Comparison of ENCODE assay signal across 18 cellular contexts in the genomic region with DNA sequence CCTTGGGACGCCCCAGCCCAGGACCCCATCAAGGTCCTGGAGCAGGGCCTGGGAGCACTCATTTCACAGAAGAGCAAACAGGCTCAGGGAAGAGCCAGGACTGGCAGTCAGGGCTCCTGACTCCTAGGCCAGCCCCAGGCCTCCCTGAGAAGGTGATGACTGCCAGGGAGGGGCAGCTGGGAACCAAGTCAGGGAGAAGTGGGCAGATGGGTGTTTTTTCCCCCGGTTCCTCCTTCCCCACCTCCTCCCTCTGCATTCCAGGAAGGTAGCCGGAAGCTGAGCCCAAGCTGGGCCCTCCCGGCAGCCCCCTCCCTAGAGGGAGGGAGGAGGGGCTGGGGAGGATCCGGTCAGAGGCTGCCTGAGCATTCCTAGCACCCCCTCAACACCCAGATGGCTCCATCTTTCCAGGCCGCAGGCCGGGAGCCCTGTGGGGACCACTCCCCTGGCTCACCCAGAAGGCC. TPM values are rescaled to one million over a fixed set of nuclear protein-coding genes. Genes with fewer than 3 reads are reported as not detected.
DNase-seq lines count a peak whose midpoint lies in the region; ATAC-seq, FAIRE-seq and TF ChIP-seq lines count a peak whose summit lies in the region.
"Had no signal": no experiment of that assay in that cellular context is flagged by ENCODE, and none has a peak within 500 bp of the region (broad histone marks: within the 10 kb centered on the region; RNA-seq: fewer than 3 reads in every experiment).

No MANE protein-coding gene starts in this region.

- H3K4me1 ChIP-seq in HCT116 (ENCODE audit: control insufficient read depth in 1 of 2, insufficient read depth in 2 of 2, low read length in 2 of 2), result peaks cover 10 to 20% of the 10 kb centered on the region in 2 experiments
- peaks cover 0 to 66% of the 10 kb centered on the region in 2 experiments; a peak in 2 of 5 replicates for H3K4me1 ChIP-seq in K562 (replicated peaks in 1 of 2; ENCODE audit: control insufficient read depth in 2 of 2, insufficient read depth in 2 of 2, low read length in 2 of 2)
- H3K4me1 ChIP-seq in effector memory CD4-positive, alpha-beta T cell (ENCODE audit: control insufficient read depth, insufficient read depth, low read length, poor library complexity, severe bottlenecking), result peaks cover 15% of the 10 kb centered on the region
- H3K4me1 ChIP-seq: colonic mucosa had no signal

- H3K27ac ChIP-seq in 22Rv1 (peak overlapping the region; percentile 17; the same call in 1 of the 2 replicates), HCT116 (ENCODE audit: low read depth, low read length) (peak overlapping the region; percentile 53; the same call in 1 of the 2 replicates), K562 (ENCODE audit: extremely low read depth, low read depth, low read length) (no peak overlapping the region)
- no peak overlapping the region for H3K27ac ChIP-seq in effector memory CD4-positive, alpha-beta T cell (ENCODE audit: insufficient read depth, low read length, poor library complexity, severe bottlenecking)
- H3K27ac ChIP-seq: colonic mucosa, transverse colon had no signal

- H3K27me3 Mint-ChIP-seq in mesothelial cell of epicardium (ENCODE audit: low read depth), result no peaks in the 10 kb centered on the region

- POLR2A ChIA-PET in HCT116 (lab: Charles Lee) (interaction anchor here (1.0 kb wide), 1 partner anchor 20 kb away, joined by 3 read pairs; no protein-coding TSS in a partner anchor), K562 (lab: Yijun Ruan, JAX) (interaction anchor here (0.9 kb wide), 2 partner anchors 13 to 33 kb away, joined by 3 to 4 read pairs; no protein-coding TSS in a partner anchor)

- TF ChIP-seq RAD21 in HCT116 (IDR thresholded peaks at IDR 0.05; ENCODE audit: low read depth) (no peak), K562 (CRISPR knock-in tag; conservative IDR thresholded peaks at IDR 0.05 in 1 of 2, IDR thresholded peaks at IDR 0.05 in 1 of 2) (no peak)

- H2AFZ ChIP-seq in HCT116 (ENCODE audit: low read depth, low read length, poor library complexity, severe bottlenecking) (no peak overlapping the region), K562 (ENCODE audit: low read depth, low read length) (no peak overlapping the region)

- H3K4me2 ChIP-seq in HCT116 (ENCODE audit: low read length) (peak overlapping the region; percentile 33), K562 (ENCODE audit: insufficient read depth, low read length) (no peak overlapping the region)

- FAIRE-seq in K562 (lab: Jason Lieb, UNC), result no peak
- FAIRE-seq: D721Med had no signal

- no peak overlapping the region for H3K4me3 Mint-ChIP-seq in mesothelial cell of epicardium
- H3K4me3 Mint-ChIP-seq: activated T-cell treated with anti-CD3 and anti-CD28 coated beads, Interleukin-2, amount 50 U/mL, for 4 hours; naive thymus-derived CD4-positive, alpha-beta T cell had no signal

- H3K27me3 ChIP-seq in HCT116 (ENCODE audit: insufficient read depth, low read length), result no peaks in the 10 kb centered on the region
- no peaks in the 10 kb centered on the region for H3K27me3 ChIP-seq in K562 (ENCODE audit: control insufficient read depth in 2 of 2, insufficient read depth in 2 of 2, low read length in 2 of 2)
- no peaks in the 10 kb centered on the region for H3K27me3 ChIP-seq in effector memory CD4-positive, alpha-beta T cell (replicated peaks; ENCODE audit: control insufficient read depth, insufficient read depth, low read length, poor library complexity, severe bottlenecking)
- H3K27me3 ChIP-seq: colonic mucosa, transverse colon had no signal

- H3K79me2 ChIP-seq in HCT116 (ENCODE audit: insufficient read depth, low read length) (no peaks in the 10 kb centered on the region), K562 (ENCODE audit: control insufficient read depth, insufficient read depth, low read length) (no peaks in the 10 kb centered on the region)

- DNase-seq in HCT116 (ENCODE audit: low read depth, low spot score) (no peak), K562 (ENCODE audit: extremely low read depth in 1 of 4, low spot score in 3 of 4) (no peak), mesothelial cell of epicardium (ENCODE audit: low spot score in 2 of 2, unreplicated experiment in 2 of 2) (peak in 1 of 2 experiments; percentile 67), DMS 273 (lab: John Stamatoyannopoulos, UW; ENCODE audit: unreplicated experiment) (no peak), cerebellar nuclear complex (lab: John Stamatoyannopoulos, UW) (no peak)
- DNase-seq in effector CD8-positive, alpha-beta T cell (lab: John Stamatoyannopoulos, UW), result no peak
- DNase-seq in effector memory CD4-positive, alpha-beta T cell, result no peak
- DNase-seq: activated CD4-positive, alpha-beta T cell treated with anti-CD3 and anti-CD28 coated beads for 4 hours; activated T-cell treated with anti-CD3 and anti-CD28 coated beads, Interleukin-2, amount 50 U/mL, for 4 hours; head of caudate nucleus; naive thymus-derived CD4-positive, alpha-beta T cell; NCI-H1930; NCI-H748 treated with DMSO at 0.1 percent for 48 hours; stimulated activated CD4-positive, alpha-beta T cell treated with anti-CD3 and anti-CD28 coated beads, Interleukin-1b, Interleukin-23, amount 100 ng/mL, for 48 hours had no signal

- H3K4me3 ChIP-seq in HCT116 (replicated peaks in 1 of 2; ENCODE audit: low read depth in 1 of 2, low read length in 2 of 2) (no peak overlapping the region), K562 (no peak overlapping the region)
- no peak overlapping the region for H3K4me3 ChIP-seq in effector memory CD4-positive, alpha-beta T cell (ENCODE audit: insufficient read depth, low read depth, low read length, poor library complexity, severe bottlenecking)
- H3K4me3 ChIP-seq: colonic mucosa, transverse colon had no signal

- CTCF ChIA-PET in HCT116 (lab: Charles Lee) (interaction anchor here (1.0 to 1.1 kb wide), 2 partner anchors 25 to 336 kb away, joined by 3 to 8 read pairs; no protein-coding TSS in a partner anchor), K562 (lab: Yijun Ruan, JAX; ENCODE audit: low intra/inter-chr PET ratio) (no interaction called here)

- TF ChIP-seq CTCF in 22Rv1 (IDR thresholded peaks at IDR 0.05), result no peak
- no peak for TF ChIP-seq CTCF in HCT116 (IDR thresholded peaks at IDR 0.05 in 2 of 3, conservative IDR thresholded peaks at IDR 0.05 in 1 of 3; ENCODE audit: borderline replicate concordance in 1 of 3, insufficient read depth in 1 of 3, low read depth in 2 of 3, low read length in 2 of 3)
- no peak for TF ChIP-seq CTCF in K562 (IDR thresholded peaks at IDR 0.05 in 2 of 3, conservative IDR thresholded peaks at IDR 0.05 in 1 of 3; ENCODE audit: insufficient read depth in 2 of 3, low read depth in 1 of 3, low read length in 3 of 3)
- no peak for TF ChIP-seq CTCF in mesothelial cell of epicardium (IDR thresholded peaks at IDR 0.05; ENCODE audit: unreplicated experiment)

- TF ChIP-seq POLR2A in HCT116 (IDR thresholded peaks at IDR 0.05; ENCODE audit: borderline replicate concordance, extremely low read depth, insufficient read depth, insufficient read length) (no peak), K562 (conservative IDR thresholded peaks at IDR 0.05) (no peak)

- in situ Hi-C loops in K562 (cut with MboI), result no loop called here

- TF ChIP-seq EP300 in K562 (IDR thresholded peaks at IDR 0.05; ENCODE audit: low read length), result no peak

- intact Hi-C loops in HCT116 (cut with micrococcal nuclease), result no loop called here
- intact Hi-C loops in K562 (cut with micrococcal nuclease), result no loop called here

- no peaks in the 10 kb centered on the region for H3K9me2 ChIP-seq in HCT116 (ENCODE audit: insufficient read depth)

- WGBS in K562 (ENCODE audit: insufficient coverage, low coverage, missing lambda C conversion rate), result 67% methylated on average over 4 of the region's 7 CpGs

- no TSS peak for BruUV-seq in HCT116 (replicated peaks; lab: Mats Ljungman, UMichigan)
- BruUV-seq in K562 (replicated peaks; lab: Mats Ljungman, UMichigan), result no TSS peak

- H4K20me1 ChIP-seq in HCT116 (ENCODE audit: insufficient read depth) (no peaks in the 10 kb centered on the region), K562 (replicated peaks; ENCODE audit: control insufficient read depth, insufficient read depth, low read length) (no peaks in the 10 kb centered on the region)

- H3K9me1 ChIP-seq in K562 (ENCODE audit: control insufficient read depth, insufficient read depth, low read length), result no peaks in the 10 kb centered on the region

- RAD21 ChIA-PET in HCT116 (lab: Charles Lee; ENCODE audit: low non-redundant PET in 1 of 2, low total read pairs in 2 of 2, uncharacterized antibody in 2 of 2, unreplicated experiment in 2 of 2), result interaction anchor here in 1 of 2 experiments (1.3 kb wide), 1 partner anchor 24 kb away, joined by 8 read pairs; no protein-coding TSS in a partner anchor

- H3K36me3 Mint-ChIP-seq in mesothelial cell of epicardium, result peaks cover 11% of the 10 kb centered on the region
- H3K36me3 Mint-ChIP-seq: naive thymus-derived CD4-positive, alpha-beta T cell had no signal

- peak overlapping the region; percentile 99 for H3K27ac Mint-ChIP-seq in mesothelial cell of epicardium

- no peaks in the 10 kb centered on the region for H3K9me3 ChIP-seq in HCT116 (ENCODE audit: control insufficient read depth in 1 of 2, insufficient read depth in 1 of 2, low read depth in 1 of 2, low read length in 2 of 2)
- H3K9me3 ChIP-seq in K562 (replicated peaks; ENCODE audit: control insufficient read depth, insufficient read depth, low read depth, low read length), result no peaks in the 10 kb centered on the region
- H3K9me3 ChIP-seq in effector memory CD4-positive, alpha-beta T cell (ENCODE audit: control insufficient read depth, low read length), result no peaks in the 10 kb centered on the region
- H3K9me3 ChIP-seq: colonic mucosa, transverse colon had no signal

- H3K9me3 Mint-ChIP-seq in mesothelial cell of epicardium, result no peaks in the 10 kb centered on the region
- H3K9me3 Mint-ChIP-seq: activated T-cell treated with anti-CD3 and anti-CD28 coated beads, Interleukin-2, amount 50 U/mL, for 4 hours; naive thymus-derived CD4-positive, alpha-beta T cell had no signal

- H3K36me3 ChIP-seq in HCT116 (ENCODE audit: control insufficient read depth in 1 of 2, insufficient read depth in 2 of 2, low read length in 2 of 2), result no peaks in the 10 kb centered on the region
- peaks cover 2% of the 10 kb centered on the region; the same call in 1 of the 3 replicates for H3K36me3 ChIP-seq in K562 (ENCODE audit: control insufficient read depth, insufficient read depth, low read length)
- H3K36me3 ChIP-seq in effector memory CD4-positive, alpha-beta T cell (ENCODE audit: control insufficient read depth, insufficient read depth, low read length), result no peaks in the 10 kb centered on the region
- H3K36me3 ChIP-seq: colonic mucosa, transverse colon had no signal

- H3K9ac ChIP-seq in HCT116 (ENCODE audit: low read length) (no peak overlapping the region), K562 (ENCODE audit: insufficient read depth in 1 of 2, low read depth in 2 of 2, low read length in 2 of 2) (peak overlapping the region in 1 of 2 experiments; percentile 50; a peak in 1 of 4 replicates)

- no peak for ATAC-seq in HCT116
- ATAC-seq in K562, result no peak
- ATAC-seq: activated T-cell treated with anti-CD3 and anti-CD28 coated beads, Interleukin-2, amount 50 U/mL, for 4 hours; naive thymus-derived CD4-positive, alpha-beta T cell had no signal

- H3K4me1 Mint-ChIP-seq in mesothelial cell of epicardium, result peaks cover 77% of the 10 kb centered on the region

RNA-seq across cellular contexts. Expression of a gene that starts 19.6 kb away (rescaled TPM):
- 52.3 TPM for total RNA-seq in HCT116 (2021; ENCODE audit: unreplicated experiment)
- 49.0 and 50.1 TPM in 2 replicates for polyA plus RNA-seq in HCT116 (2012)
- total RNA-seq in K562 (2011; cell fraction: chromatin; rRNA removed; ENCODE audit: low replicate concordance), result 95.5 and 239 TPM in 2 replicates
- 109 and 132 TPM in 2 replicates for total RNA-seq in K562 (2011; cell fraction: nucleolus; rRNA removed)
- 92.2 and 107 TPM in 2 replicates for total RNA-seq in K562 (2011; cell fraction: nucleoplasm; rRNA removed)
- total RNA-seq in K562 (2014; rRNA removed), result 7.1 and 11.0 TPM in 2 replicates
- 2.6 and 3.3 TPM in 2 replicates for total RNA-seq in K562 (2014; rRNA removed; fragmentation: Illumina TruSeq; extraction: Trizol)
- 4.0 and 4.1 TPM in 2 replicates for total RNA-seq in K562 (2015; rRNA removed; fragmentation: Illumina TruSeq; extraction: Trizol)
- 21.4 and 25.8 TPM in 2 replicates for total RNA-seq in K562 (2021)
- 10.4 and 16.6 TPM in 2 replicates for polyA plus RNA-seq in K562 (2011; rRNA removed)
- polyA plus RNA-seq in K562 (2011; cell fraction: cytosol; rRNA removed), result 13.6 and 26.3 TPM in 2 replicates
- 104 and 152 TPM in 2 replicates for polyA plus RNA-seq in K562 (2011; cell fraction: nucleus; rRNA removed)
- 14.8 and 25.8 TPM in 2 replicates for polyA plus RNA-seq in K562 (2012)
- polyA plus RNA-seq in K562 (2014; fragmentation: Illumina TruSeq; extraction: Trizol), result 14.7 and 17.8 TPM in 2 replicates
- polyA plus RNA-seq in K562 (2014; fragmentation: Nextera tagmentation; extraction: Ambion mirVana), result 1 to 10 TPM; 2.3 TPM
- polyA plus RNA-seq in K562 (2014; rRNA removed), result 15.6 and 17.4 TPM in 2 replicates
- 6.8 and 8.5 TPM in 2 replicates for polyA minus RNA-seq in K562 (2011; rRNA and poly(A)+ RNA removed)
- polyA minus RNA-seq in K562 (2011; cell fraction: cytosol; rRNA and poly(A)+ RNA removed), result 22.7 and 23.9 TPM in 2 replicates
- 32.4 and 34.1 TPM in 2 replicates for polyA minus RNA-seq in K562 (2011; cell fraction: nucleus; rRNA and poly(A)+ RNA removed)
- total RNA-seq in mesothelial cell of epicardium, result 401 to 436 TPM (median 428 TPM) in 3 replicates

RNA-seq across cellular contexts. Expression of a gene that starts 20.4 kb away (rescaled TPM):
- total RNA-seq in HCT116 (2021; ENCODE audit: unreplicated experiment), result 160 TPM
- polyA plus RNA-seq in HCT116 (2012), result 403 and 404 TPM in 2 replicates
- total RNA-seq in K562 (2011; cell fraction: chromatin; rRNA removed; ENCODE audit: low replicate concordance), result 88.0 and 142 TPM in 2 replicates
- total RNA-seq in K562 (2011; cell fraction: nucleolus; rRNA removed), result 195 and 216 TPM in 2 replicates
- total RNA-seq in K562 (2011; cell fraction: nucleoplasm; rRNA removed), result 192 and 237 TPM in 2 replicates
- 97.2 and 153 TPM in 2 replicates for total RNA-seq in K562 (2014; rRNA removed)
- 227 and 239 TPM in 2 replicates for total RNA-seq in K562 (2014; rRNA removed; fragmentation: Illumina TruSeq; extraction: Trizol)
- 221 and 231 TPM in 2 replicates for total RNA-seq in K562 (2015; rRNA removed; fragmentation: Illumina TruSeq; extraction: Trizol)
- total RNA-seq in K562 (2021), result 168 and 200 TPM in 2 replicates
- polyA plus RNA-seq in K562 (2011; rRNA removed), result 630 and 713 TPM in 2 replicates
- 728 and 1,027 TPM in 2 replicates for polyA plus RNA-seq in K562 (2011; cell fraction: cytosol; rRNA removed)
- polyA plus RNA-seq in K562 (2011; cell fraction: nucleus; rRNA removed), result 254 and 417 TPM in 2 replicates
- polyA plus RNA-seq in K562 (2012), result 426 and 696 TPM in 2 replicates
- 213 and 256 TPM in 2 replicates for polyA plus RNA-seq in K562 (2014; fragmentation: Illumina TruSeq; extraction: Trizol)
- polyA plus RNA-seq in K562 (2014; fragmentation: Nextera tagmentation; extraction: Ambion mirVana), result 100 to 1,000 TPM; 794 to 856 TPM
- polyA plus RNA-seq in K562 (2014; rRNA removed), result 199 and 268 TPM in 2 replicates
- polyA minus RNA-seq in K562 (2011; rRNA and poly(A)+ RNA removed), result 155 and 167 TPM in 2 replicates
- polyA minus RNA-seq in K562 (2011; cell fraction: cytosol; rRNA and poly(A)+ RNA removed), result 111 and 157 TPM in 2 replicates
- polyA minus RNA-seq in K562 (2011; cell fraction: nucleus; rRNA and poly(A)+ RNA removed), result 46.0 and 84.9 TPM in 2 replicates
- total RNA-seq in mesothelial cell of epicardium, result 139 to 154 TPM (median 148 TPM) in 3 replicates

RNA-seq across cellular contexts. Expression of a gene that starts 20.7 kb away (rescaled TPM):
- total RNA-seq in HCT116 (2021; ENCODE audit: unreplicated experiment) (89.5 TPM), K562 (2014; rRNA removed) (156 and 172 TPM in 2 replicates), K562 (2014; rRNA removed; fragmentation: Illumina TruSeq; extraction: Trizol) (130 and 137 TPM in 2 replicates), K562 (2015; rRNA removed; fragmentation: Illumina TruSeq; extraction: Trizol) (150 and 154 TPM in 2 replicates), K562 (2021) (140 and 150 TPM in 2 replicates), mesothelial cell of epicardium (19.5 to 20.9 TPM (median 20.3 TPM) in 3 replicates)
- 53.8 and 55.2 TPM in 2 replicates for polyA plus RNA-seq in HCT116 (2012)
- total RNA-seq in K562 (2011; cell fraction: chromatin; rRNA removed; ENCODE audit: low replicate concordance), result 27.9 and 42.4 TPM in 2 replicates
- total RNA-seq in K562 (2011; cell fraction: nucleolus; rRNA removed), result 50.0 and 60.9 TPM in 2 replicates
- 37.0 and 43.3 TPM in 2 replicates for total RNA-seq in K562 (2011; cell fraction: nucleoplasm; rRNA removed)
- polyA plus RNA-seq in K562 (2011; rRNA removed) (91.3 and 124 TPM in 2 replicates), K562 (2014; fragmentation: Illumina TruSeq; extraction: Trizol) (138 and 146 TPM in 2 replicates), K562 (2014; fragmentation: Nextera tagmentation; extraction: Ambion mirVana) (10 to 100 TPM; 58.1 to 86.8 TPM), K562 (2014; rRNA removed) (132 and 136 TPM in 2 replicates)
- 83.9 and 106 TPM in 2 replicates for polyA plus RNA-seq in K562 (2011; cell fraction: cytosol; rRNA removed)
- 28.7 and 36.3 TPM in 2 replicates for polyA plus RNA-seq in K562 (2011; cell fraction: nucleus; rRNA removed)
- polyA plus RNA-seq in K562 (2012), result 122 and 124 TPM in 2 replicates
- polyA minus RNA-seq in K562 (2011; rRNA and poly(A)+ RNA removed), result 77.5 and 111 TPM in 2 replicates
- polyA minus RNA-seq in K562 (2011; cell fraction: cytosol; rRNA and poly(A)+ RNA removed), result 54.2 and 76.3 TPM in 2 replicates
- polyA minus RNA-seq in K562 (2011; cell fraction: nucleus; rRNA and poly(A)+ RNA removed), result 29.8 and 34.1 TPM in 2 replicates

RNA-seq across cellular contexts. Expression of a gene that starts 44.8 kb away (rescaled TPM):
- total RNA-seq in HCT116 (2021; ENCODE audit: unreplicated experiment) (56.6 TPM), K562 (2014; rRNA removed) (250 and 292 TPM in 2 replicates), K562 (2014; rRNA removed; fragmentation: Illumina TruSeq; extraction: Trizol) (367 and 390 TPM in 2 replicates), K562 (2015; rRNA removed; fragmentation: Illumina TruSeq; extraction: Trizol) (353 and 364 TPM in 2 replicates), K562 (2021) (378 and 411 TPM in 2 replicates), mesothelial cell of epicardium (108 to 115 TPM (median 108 TPM) in 3 replicates)
- polyA plus RNA-seq in HCT116 (2012), result 28.8 and 36.3 TPM in 2 replicates
- total RNA-seq in K562 (2011; cell fraction: chromatin; rRNA removed; ENCODE audit: low replicate concordance), result 611 and 866 TPM in 2 replicates
- 866 and 894 TPM in 2 replicates for total RNA-seq in K562 (2011; cell fraction: nucleolus; rRNA removed)
- total RNA-seq in K562 (2011; cell fraction: nucleoplasm; rRNA removed), result 825 and 959 TPM in 2 replicates
- polyA plus RNA-seq in K562 (2011; rRNA removed) (747 and 864 TPM in 2 replicates), K562 (2014; fragmentation: Illumina TruSeq; extraction: Trizol) (394 and 457 TPM in 2 replicates), K562 (2014; fragmentation: Nextera tagmentation; extraction: Ambion mirVana) (100 to 1,000 TPM; 110 to 174 TPM), K562 (2014; rRNA removed) (295 and 314 TPM in 2 replicates)
- polyA plus RNA-seq in K562 (2011; cell fraction: cytosol; rRNA removed), result 1,005 and 1,028 TPM in 2 replicates
- 277 and 375 TPM in 2 replicates for polyA plus RNA-seq in K562 (2011; cell fraction: nucleus; rRNA removed)
- polyA plus RNA-seq in K562 (2012), result 228 and 290 TPM in 2 replicates
- polyA minus RNA-seq in K562 (2011; rRNA and poly(A)+ RNA removed), result 571 and 760 TPM in 2 replicates
- polyA minus RNA-seq in K562 (2011; cell fraction: cytosol; rRNA and poly(A)+ RNA removed), result 555 and 599 TPM in 2 replicates
- 280 and 292 TPM in 2 replicates for polyA minus RNA-seq in K562 (2011; cell fraction: nucleus; rRNA and poly(A)+ RNA removed)

RNA-seq across cellular contexts. Expression of a gene that starts 56.1 kb away (rescaled TPM):
- total RNA-seq in HCT116 (2021; ENCODE audit: unreplicated experiment) (17.1 TPM), K562 (2014; rRNA removed) (13.2 and 17.7 TPM in 2 replicates), K562 (2014; rRNA removed; fragmentation: Illumina TruSeq; extraction: Trizol) (14.5 and 16.2 TPM in 2 replicates), K562 (2015; rRNA removed; fragmentation: Illumina TruSeq; extraction: Trizol) (11.5 and 12.0 TPM in 2 replicates), K562 (2021) (28.6 and 30.4 TPM in 2 replicates), mesothelial cell of epicardium (317 to 337 TPM (median 324 TPM) in 3 replicates)
- 17.3 and 18.8 TPM in 2 replicates for polyA plus RNA-seq in HCT116 (2012)
- 49.3 and 107 TPM in 2 replicates for total RNA-seq in K562 (2011; cell fraction: chromatin; rRNA removed; ENCODE audit: low replicate concordance)
- 68.6 and 70.4 TPM in 2 replicates for total RNA-seq in K562 (2011; cell fraction: nucleolus; rRNA removed)
- total RNA-seq in K562 (2011; cell fraction: nucleoplasm; rRNA removed), result 66.5 and 86.0 TPM in 2 replicates
- polyA plus RNA-seq in K562 (2011; rRNA removed) (42.8 and 57.1 TPM in 2 replicates), K562 (2014; fragmentation: Illumina TruSeq; extraction: Trizol) (33.9 and 39.7 TPM in 2 replicates), K562 (2014; fragmentation: Nextera tagmentation; extraction: Ambion mirVana) (1 to 10 TPM; 2.9 to 5.3 TPM), K562 (2014; rRNA removed) (23.9 and 27.2 TPM in 2 replicates)
- polyA plus RNA-seq in K562 (2011; cell fraction: cytosol; rRNA removed), result 45.6 and 51.9 TPM in 2 replicates
- polyA plus RNA-seq in K562 (2011; cell fraction: nucleus; rRNA removed), result 34.1 and 48.4 TPM in 2 replicates
- polyA plus RNA-seq in K562 (2012), result 27.8 and 43.6 TPM in 2 replicates
- 38.9 and 48.8 TPM in 2 replicates for polyA minus RNA-seq in K562 (2011; rRNA and poly(A)+ RNA removed)
- polyA minus RNA-seq in K562 (2011; cell fraction: cytosol; rRNA and poly(A)+ RNA removed), result 21.3 and 32.6 TPM in 2 replicates
- polyA minus RNA-seq in K562 (2011; cell fraction: nucleus; rRNA and poly(A)+ RNA removed), result 10.5 and 15.2 TPM in 2 replicates

Comparison
In these comparisons a context has a peak if more than half of its experiments do, and no peak if none do; other contexts are left out.
1. H3K27ac ChIP-seq: peak in 22Rv1 (single experiment) and HCT116 (single experiment); none in K562 (single experiment) and effector memory CD4-positive, alpha-beta T cell (single experiment).